In genomic region chr2:19021100-19021476, GRCh38 we compare ENCODE assay signal across 11 cellular contexts.
DNase-seq lines count a peak whose midpoint lies in the region; FAIRE-seq and TF ChIP-seq lines count a peak whose summit lies in the region.
"Had no signal": no experiment of that assay in that cellular context is flagged by ENCODE, and none has a peak within 500 bp of the region (broad histone marks: within the 10 kb centered on the region; RNA-seq: fewer than 3 reads in every experiment).

No MANE protein-coding gene starts in this region.

- H3K9me2 ChIP-seq in hepatocyte (replicated peaks; ENCODE audit: insufficient read depth): no peaks in the 10 kb centered on the region

- H3K4me3 ChIP-seq in HFF-Myc (replicated peaks; ENCODE audit: low read depth, low read length) (peak overlapping the region; percentile 15; the same call in 1 of the 2 replicates), astrocyte (ENCODE audit: insufficient read depth, low read depth, low read length) (peak overlapping the region; percentile 9), hepatocyte (no peak overlapping the region)

- 46% methylated on average over 4 of the region's 4 CpGs for WGBS in hepatocyte (ENCODE audit: low lambda C conversion rate, missing lambda C conversion rate)

- H3K9me3 ChIP-seq in astrocyte (ENCODE audit: insufficient read depth, low read depth, low read length): no peaks in the 10 kb centered on the region
- H3K9me3 ChIP-seq in hepatocyte (ENCODE audit: low read depth): no peaks in the 10 kb centered on the region

- no peaks in the 10 kb centered on the region for H3K27me3 ChIP-seq in astrocyte (ENCODE audit: insufficient read depth, low read length)
- H3K27me3 ChIP-seq in hepatocyte: no peaks in the 10 kb centered on the region

- peak overlapping the region; percentile 50 for H3K9ac ChIP-seq in astrocyte (ENCODE audit: low read length)

- peaks cover 22% of the 10 kb centered on the region for H3K4me1 ChIP-seq in astrocyte (ENCODE audit: insufficient read depth, low read length)
- peaks cover 18% of the 10 kb centered on the region for H3K4me1 ChIP-seq in hepatocyte (ENCODE audit: insufficient read depth)

- DNase-seq in HFF-Myc (ENCODE audit: extremely low read depth, low read depth) (peak; percentile 80), astrocyte (ENCODE audit: low read depth) (peak; percentile 94), hepatocyte (ENCODE audit: low spot score) (peak; percentile 52), smooth muscle cell of the brain vasculature (ENCODE audit: low read depth, low spot score) (peak; percentile 57), NCI-H1048 (lab: John Stamatoyannopoulos, UW) (no peak), NCI-H526 (lab: John Stamatoyannopoulos, UW) (no peak), NCI-H146 (lab: John Stamatoyannopoulos, UW) (no peak)
- DNase-seq in activated effector memory CD4-positive, alpha-beta T cell treated with Interleukin-2 at 50 U/mL for 16 hours: no peak
- DNase-seq: cerebellar nuclear complex, NCI-H2107 had no signal

- H3K9me3 Mint-ChIP-seq in astrocyte (ENCODE audit: unreplicated experiment): no peaks in the 10 kb centered on the region

- H3K27ac Mint-ChIP-seq in astrocyte (ENCODE audit: unreplicated experiment): peak overlapping the region; percentile 70
- H3K27ac Mint-ChIP-seq: stimulated activated naive CD8-positive, alpha-beta T cell treated with anti-CD3 and anti-CD28 coated beads, Interleukin-15, Interleukin-2, amounts not matched to agents 100 ng/mL and 50 ng/mL, for 24 hours had no signal

- no peak overlapping the region for H3K4me3 Mint-ChIP-seq in astrocyte (ENCODE audit: unreplicated experiment)
- H3K4me3 Mint-ChIP-seq: stimulated activated naive CD8-positive, alpha-beta T cell treated with anti-CD3 and anti-CD28 coated beads, Interleukin-15, Interleukin-2, amounts not matched to agents 100 ng/mL and 50 ng/mL, for 24 hours had no signal

- H3K79me2 ChIP-seq in astrocyte (ENCODE audit: insufficient read depth, low read length) (no peaks in the 10 kb centered on the region), hepatocyte (no peaks in the 10 kb centered on the region)

- TF ChIP-seq CTCF in HFF-Myc (IDR thresholded peaks at IDR 0.05; ENCODE audit: low read depth, low read length, missing control alignments) (no peak), astrocyte (IDR thresholded peaks at IDR 0.05; ENCODE audit: insufficient read depth, low read depth, low read length) (no peak), hepatocyte (IDR thresholded peaks at IDR 0.05; ENCODE audit: poor library complexity) (no peak)

- peak overlapping the region; percentile 77 for H3K27ac ChIP-seq in astrocyte (ENCODE audit: low read depth, low read length)
- peak overlapping the region; percentile 55 for H3K27ac ChIP-seq in hepatocyte

- H3K27me3 Mint-ChIP-seq in astrocyte (ENCODE audit: low read depth, unreplicated experiment): peaks cover 2% of the 10 kb centered on the region
- H3K27me3 Mint-ChIP-seq: stimulated activated naive CD8-positive, alpha-beta T cell treated with anti-CD3 and anti-CD28 coated beads, Interleukin-15, Interleukin-2, amounts not matched to agents 100 ng/mL and 50 ng/mL, for 24 hours had no signal

- H3K36me3 ChIP-seq in astrocyte (ENCODE audit: insufficient read depth, low read length): no peaks in the 10 kb centered on the region
- no peaks in the 10 kb centered on the region for H3K36me3 ChIP-seq in hepatocyte (replicated peaks; ENCODE audit: insufficient read depth, low read depth)

- no peaks in the 10 kb centered on the region for H3K36me3 Mint-ChIP-seq in astrocyte (ENCODE audit: low read depth, unreplicated experiment)

- peak overlapping the region; percentile 75 for H3K4me2 ChIP-seq in astrocyte (ENCODE audit: low read length)
- peak overlapping the region; percentile 39 for H3K4me2 ChIP-seq in hepatocyte

- peak; percentile 100 for FAIRE-seq in astrocyte (lab: Jason Lieb, UNC)

- H4K20me1 ChIP-seq in astrocyte (ENCODE audit: insufficient read depth, low read length) (no peaks in the 10 kb centered on the region), hepatocyte (ENCODE audit: insufficient read depth, poor library complexity, severe bottlenecking) (no peaks in the 10 kb centered on the region)

- H3K4me1 Mint-ChIP-seq in astrocyte (ENCODE audit: low read depth, unreplicated experiment): peaks cover 17% of the 10 kb centered on the region

- H2AFZ ChIP-seq in astrocyte (ENCODE audit: low read depth, low read length): no peak overlapping the region
- H2AFZ ChIP-seq in hepatocyte: peak overlapping the region; percentile 23

Comparison
In these comparisons a context has a peak if more than half of its experiments do, and no peak if none do; other contexts are left out.
1. DNase-seq: peak in HFF-Myc (single experiment), astrocyte (single experiment), hepatocyte (single experiment) and smooth muscle cell of the brain vasculature (single experiment); none in NCI-H1048 (single experiment), activated effector memory CD4-positive, alpha-beta T cell treated with Interleukin-2 at 50 U/mL for 16 hours (single experiment), NCI-H526 (0 of 2) and NCI-H146 (single experiment).